ENCODE assay signal across 6 cellular contexts in genomic region chr16:30369091-30369937, GRCh38. TPM values are rescaled to one million over a fixed set of nuclear protein-coding genes. Genes with fewer than 3 reads are reported as not detected.
DNase-seq lines count a peak whose midpoint lies in the region; ATAC-seq, FAIRE-seq and TF ChIP-seq lines count a peak whose summit lies in the region.

No MANE protein-coding gene starts in this region.

- H3K36me3 Mint-ChIP-seq in MCF 10A (ENCODE audit: insufficient read depth, unreplicated experiment), result peaks cover 14% of the 10 kb centered on the region

- H3K4me1 ChIP-seq in neuron (ENCODE audit: insufficient read depth, low read length), result peaks cover 30% of the 10 kb centered on the region

- H3K4me1 Mint-ChIP-seq in MCF 10A (ENCODE audit: insufficient read depth, unreplicated experiment), result peaks cover 44% of the 10 kb centered on the region

- no peaks in the 10 kb centered on the region for H3K27me3 Mint-ChIP-seq in MCF 10A (ENCODE audit: insufficient read depth, unreplicated experiment)

- H3K9me3 ChIP-seq in KOPT-K1 (ENCODE audit: insufficient read depth, low read length, poor library complexity, severe bottlenecking) (no peaks in the 10 kb centered on the region), neuron (ENCODE audit: low read length) (no peaks in the 10 kb centered on the region)

- TF ChIP-seq CTCF in MCF 10A (IDR thresholded peaks at IDR 0.05; ENCODE audit: unreplicated experiment), result no peak

- TF ChIP-seq POLR2A in GM12891 (IDR thresholded peaks at IDR 0.05; ENCODE audit: low read depth, low read length), result no peak

- no TSS peak for BruUV-seq in MCF 10A (replicated peaks; lab: Mats Ljungman, UMichigan)

- no peak for DNase-seq in MCF 10A (ENCODE audit: unreplicated experiment)
- no peak for DNase-seq in cerebellar cortex (ENCODE audit: low spot score)
- no peak for DNase-seq in GM12891 (ENCODE audit: insufficient read length, low spot score)

- ATAC-seq in HG03571 (IDR thresholded peaks at IDR 0.05; ENCODE audit: unreplicated experiment), result no peak

- POLR2A ChIA-PET in MCF 10A (lab: Yijun Ruan, JAX), result interaction anchor here (0.7 to 9.6 kb wide), 11 partner anchors 8 to 1545 kb away, joined by 3 to 132 read pairs (median 3); partner anchors contain the start of genes CD2BP2, FBRS, PRR14 and ZNF771

- intact Hi-C loops in MCF 10A (cut with micrococcal nuclease), result loop anchor here (2.0 kb wide), 1 partner anchor 39 kb away; no protein-coding TSS in a partner anchor

- H3K4me3 Mint-ChIP-seq in MCF 10A (ENCODE audit: unreplicated experiment), result peak overlapping the region; percentile 78

- no peak for FAIRE-seq in GM12891 (lab: Jason Lieb, UNC)

- H3K27ac ChIP-seq in KOPT-K1 (ENCODE audit: low read depth, low read length, poor library complexity, severe bottlenecking), result peak overlapping the region; percentile 71

- H3K27me3 ChIP-seq in neuron (ENCODE audit: insufficient read depth, low read length), result no peaks in the 10 kb centered on the region

- H3K27ac Mint-ChIP-seq in MCF 10A (ENCODE audit: low read depth, unreplicated experiment), result peak overlapping the region; percentile 72

- peak overlapping the region; percentile 56 for H3K4me3 ChIP-seq in neuron (ENCODE audit: low read length)

- H3K36me3 ChIP-seq in KOPT-K1 (ENCODE audit: insufficient read depth, low read length), result peaks cover 31% of the 10 kb centered on the region
- H3K36me3 ChIP-seq in neuron (ENCODE audit: insufficient read depth, low read length), result peaks cover 9% of the 10 kb centered on the region

- H2AFZ ChIP-seq in neuron (ENCODE audit: low read depth, low read length), result peak overlapping the region; percentile 18

- no peaks in the 10 kb centered on the region for H3K9me3 Mint-ChIP-seq in MCF 10A (ENCODE audit: unreplicated experiment)

- CTCF ChIA-PET in MCF 10A (lab: Yijun Ruan, JAX), result interaction anchor here (0.6 to 1.3 kb wide), 5 partner anchors 14 to 276 kb away, joined by 3 to 7 read pairs (median 4); partner anchors contain the start of genes CD2BP2 and ZNF48

TF ChIP-seq in GM12891, 5 proteins besides CTCF, POLR2A, EP300 and RAD21:
- TF ChIP-seq TAF1 (IDR thresholded peaks at IDR 0.05; ENCODE audit: low read depth, low read length) (no peak), PAX5 (IDR thresholded peaks at IDR 0.05; ENCODE audit: insufficient read depth, low read length, severe bottlenecking) (no peak), POLR2AphosphoS5 (IDR thresholded peaks at IDR 0.05; ENCODE audit: low read depth, low read length) (no peak), SPI1 (IDR thresholded peaks at IDR 0.05; ENCODE audit: low read depth, low read length) (no peak), POU2F2 (IDR thresholded peaks at IDR 0.05; ENCODE audit: low read depth, low read length) (no peak)

RNA-seq across cellular contexts. Expression of gene TBC1D10B, which starts 1.0 kb away (rescaled TPM):
- 46.5 and 48.0 TPM in 2 replicates for total RNA-seq in MCF 10A (2022)
- 18.0 TPM for polyA plus RNA-seq in GM12891 (2012; ENCODE audit: low read depth, missing spikeins)

RNA-seq across cellular contexts. Expression of gene MYL11, which starts 5.3 kb away (rescaled TPM):
- 1.2 and 1.6 TPM in 2 replicates for total RNA-seq in MCF 10A (2022)
- polyA plus RNA-seq in GM12891 (2012; ENCODE audit: low read depth, missing spikeins), result 1.2 TPM

RNA-seq across cellular contexts. Expression of gene SEPTIN1, which starts 13.0 kb away (rescaled TPM):
- 1.3 and 1.7 TPM in 2 replicates for total RNA-seq in MCF 10A (2022)
- polyA plus RNA-seq in GM12891 (2012; ENCODE audit: low read depth, missing spikeins), result 80.3 TPM

RNA-seq across cellular contexts. Expression of gene CD2BP2, which starts 14.2 kb away (rescaled TPM):
- total RNA-seq in MCF 10A (2022), result 48.4 and 58.9 TPM in 2 replicates
- polyA plus RNA-seq in GM12891 (2012; ENCODE audit: low read depth, missing spikeins), result 26.4 TPM

RNA-seq across cellular contexts. Expression of gene ZNF48, which starts 25.9 kb away (rescaled TPM):
- 11.0 and 12.4 TPM in 2 replicates for total RNA-seq in MCF 10A (2022)
- polyA plus RNA-seq in GM12891 (2012; ENCODE audit: low read depth, missing spikeins), result 3.8 TPM
